In the genomic region with DNA sequence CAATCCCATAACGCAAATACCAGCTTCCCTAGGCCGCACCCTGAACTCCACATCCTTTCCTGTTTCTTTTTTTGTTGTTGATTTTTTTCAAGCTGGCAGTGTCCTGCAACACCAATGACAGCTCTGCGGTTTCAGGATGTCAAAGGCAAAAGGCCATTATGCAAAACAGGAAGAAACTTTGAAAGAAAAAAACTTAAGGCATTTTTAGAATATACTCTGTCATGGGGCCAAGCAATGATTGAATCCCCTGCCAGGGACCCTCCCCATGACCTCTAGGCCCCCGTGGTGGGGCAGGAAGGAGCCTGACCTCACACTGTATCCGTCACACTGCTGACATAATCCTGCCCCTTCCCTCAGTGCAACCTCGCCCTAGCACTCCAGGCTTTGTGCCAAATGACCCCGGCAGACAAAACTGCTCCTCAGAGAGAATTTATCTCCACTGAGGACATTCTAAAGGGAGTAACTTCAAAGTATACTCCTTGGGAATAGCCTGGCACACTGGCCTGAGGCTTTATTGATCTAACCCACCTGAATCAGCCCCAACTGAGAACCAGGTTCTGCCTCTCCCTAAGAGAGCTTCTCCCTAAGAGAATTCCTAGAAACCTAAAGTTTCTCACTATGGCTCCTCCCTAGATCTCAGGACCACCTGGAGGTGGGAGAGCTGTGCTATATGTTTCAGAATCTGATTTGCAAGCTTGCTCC, we compare ENCODE assay signal across 7 cellular contexts. TPM values are rescaled to one million over a fixed set of nuclear protein-coding genes. Genes with fewer than 3 reads are reported as not detected.
DNase-seq lines count a peak whose midpoint lies in the region; ATAC-seq, FAIRE-seq and TF ChIP-seq lines count a peak whose summit lies in the region.

No MANE protein-coding gene starts in this region.

- no peaks in the 10 kb centered on the region; the same call in 1 of the 2 replicates for H4K20me1 ChIP-seq in KMS-11 (ENCODE audit: insufficient read depth)

- H3K27ac ChIP-seq in KMS-11 (peak overlapping the region; percentile 34), left ventricle myocardium inferior (replicated peaks) (peak overlapping the region; percentile 99), small intestine (ENCODE audit: low read depth in 1 of 2, low read length in 1 of 2) (peak overlapping the region; percentile 88 to 90)

- TF ChIP-seq POLR2A in GM19193 (IDR thresholded peaks at IDR 0.05; ENCODE audit: extremely low read depth, insufficient read depth, insufficient read length) = peak; percentile 7

- CTCF ChIA-PET in activated CD8-positive, alpha-beta T cell treated with anti-CD3 and anti-CD28 coated beads, Interleukin-2, amount 10 ng/mL, durations not matched to agents 7 days and 5 days (lab: Charles Lee) = interaction anchor here (0.7 to 1.8 kb wide), 4 partner anchors 13 to 29 kb away, joined by 3 to 5 read pairs (median 4); no protein-coding TSS in a partner anchor

- H3K9ac ChIP-seq in KMS-11 = peak overlapping the region; percentile 2; the same call in 1 of the 2 replicates

- no peaks in the 10 kb centered on the region for H3K27me3 ChIP-seq in KMS-11 (ENCODE audit: insufficient read depth, low read depth)
- H3K27me3 ChIP-seq in left ventricle myocardium inferior (ENCODE audit: low read depth) = no peaks in the 10 kb centered on the region
- H3K27me3 ChIP-seq in small intestine (ENCODE audit: control insufficient read depth in 2 of 2, insufficient read depth in 2 of 2, low read length in 2 of 2) = no peaks in the 10 kb centered on the region

- peak; percentile 40 for ATAC-seq in activated CD8-positive, alpha-beta T cell treated with anti-CD3 and anti-CD28 coated beads, Interleukin-2, amount 10 ng/mL, durations not matched to agents 7 days and 5 days

- peaks cover 94% of the 10 kb centered on the region for H3K4me1 Mint-ChIP-seq in activated CD8-positive, alpha-beta T cell treated with anti-CD3 and anti-CD28 coated beads, Interleukin-2, amount 10 ng/mL, durations not matched to agents 7 days and 5 days (ENCODE audit: low read depth)

- intact Hi-C loops in left ventricle myocardium inferior (cut with micrococcal nuclease) = no loop called here

- 7 to 12% (median 10%) methylated on average over 7 of the region's 7 CpGs for WGBS in small intestine, 3 donors

- no peaks in the 10 kb centered on the region for H3K27me3 Mint-ChIP-seq in activated CD8-positive, alpha-beta T cell treated with anti-CD3 and anti-CD28 coated beads, Interleukin-2, amount 10 ng/mL, durations not matched to agents 7 days and 5 days (ENCODE audit: low read depth)

- FAIRE-seq in small intestine (lab: Jason Lieb, UNC) = no peak

- no peak for TF ChIP-seq CTCF in KMS-11 (conservative IDR thresholded peaks at IDR 0.05; ENCODE audit: low read depth, low read length)
- TF ChIP-seq CTCF in left ventricle myocardium inferior (IDR thresholded peaks at IDR 0.05; ENCODE audit: borderline replicate concordance) = no peak

- peaks cover 52% of the 10 kb centered on the region for H3K4me1 ChIP-seq in KMS-11 (ENCODE audit: low read depth, poor library complexity, severe bottlenecking)
- peaks cover 98% of the 10 kb centered on the region for H3K4me1 ChIP-seq in left ventricle myocardium inferior
- peaks cover 32 to 50% of the 10 kb centered on the region in 2 donors for H3K4me1 ChIP-seq in small intestine (ENCODE audit: control insufficient read depth in 2 of 2, insufficient read depth in 1 of 2, low read depth in 1 of 2, low read length in 1 of 2)

- H3K27ac Mint-ChIP-seq in activated CD8-positive, alpha-beta T cell treated with anti-CD3 and anti-CD28 coated beads, Interleukin-2, amount 10 ng/mL, durations not matched to agents 7 days and 5 days = peak overlapping the region; percentile 93

- no peaks in the 10 kb centered on the region for H3K9me3 Mint-ChIP-seq in activated CD8-positive, alpha-beta T cell treated with anti-CD3 and anti-CD28 coated beads, Interleukin-2, amount 10 ng/mL, durations not matched to agents 7 days and 5 days (ENCODE audit: insufficient read depth)

- H3K36me3 Mint-ChIP-seq in activated CD8-positive, alpha-beta T cell treated with anti-CD3 and anti-CD28 coated beads, Interleukin-2, amount 10 ng/mL, durations not matched to agents 7 days and 5 days (ENCODE audit: low read depth) = peaks cover 17% of the 10 kb centered on the region

- peak overlapping the region; percentile 62 for H3K4me2 ChIP-seq in KMS-11

- H3K9me3 ChIP-seq in left ventricle myocardium inferior (replicated peaks) (no peaks in the 10 kb centered on the region), small intestine (ENCODE audit: control insufficient read depth, low read depth) (no peaks in the 10 kb centered on the region)

- H2AFZ ChIP-seq in KMS-11 (ENCODE audit: low read depth) = no peak overlapping the region

- H3K79me2 ChIP-seq in KMS-11 (ENCODE audit: insufficient read depth, low read depth) = peaks cover 44% of the 10 kb centered on the region; the same call in 1 of the 2 replicates

- H3K4me3 Mint-ChIP-seq in activated CD8-positive, alpha-beta T cell treated with anti-CD3 and anti-CD28 coated beads, Interleukin-2, amount 10 ng/mL, durations not matched to agents 7 days and 5 days = peak overlapping the region; percentile 66

- no peaks in the 10 kb centered on the region for H3K36me3 ChIP-seq in KMS-11 (ENCODE audit: insufficient read depth)
- H3K36me3 ChIP-seq in left ventricle myocardium inferior = no peaks in the 10 kb centered on the region
- no peaks in the 10 kb centered on the region for H3K36me3 ChIP-seq in small intestine (ENCODE audit: control insufficient read depth in 2 of 2, insufficient read depth in 2 of 2, low read length in 2 of 2)

- H3K4me3 ChIP-seq in KMS-11 (IDR thresholded peaks at IDR 0.05; ENCODE audit: insufficient read depth, low read depth, low read length) (no peak overlapping the region), left ventricle myocardium inferior (peak overlapping the region; percentile 38), small intestine (ENCODE audit: low read depth in 1 of 2, low read length in 2 of 2) (no peak overlapping the region)

- DNase-seq in activated CD8-positive, alpha-beta T cell treated with anti-CD3 and anti-CD28 coated beads, Interleukin-2, amount 10 ng/mL, durations not matched to agents 7 days and 5 days = peak; percentile 53
- DNase-seq in left ventricle myocardium inferior (peak; percentile 83), small intestine (peak; percentile 89), NCI-H146 (lab: John Stamatoyannopoulos, UW) (no peak), AG20443 (ENCODE audit: low spot score) (no peak)

- POLR2A ChIA-PET in activated CD8-positive, alpha-beta T cell treated with anti-CD3 and anti-CD28 coated beads, Interleukin-2, amount 10 ng/mL, durations not matched to agents 7 days and 5 days (lab: Charles Lee) = interaction anchor here (0.5 to 2.8 kb wide), 5 partner anchors 8 to 131 kb away, joined by 3 to 18 read pairs (median 7); a partner anchor contains a TSS

RNA-seq across cellular contexts. Expression of a gene that starts 7.9 kb away (rescaled TPM):
- total RNA-seq in activated CD8-positive, alpha-beta T cell treated with anti-CD3 and anti-CD28 coated beads, Interleukin-2, amount 10 ng/mL, durations not matched to agents 7 days and 5 days = 10 to 100 TPM; 27.8 to 28.5 TPM
- 37.1 TPM for total RNA-seq in left ventricle myocardium inferior
- 10 to 100 TPM; 11.9 to 49.6 (median 14.9) TPM for polyA plus RNA-seq in small intestine

Comparison
In these comparisons a context has a peak if more than half of its experiments do, and no peak if none do; other contexts are left out.
1. H3K27ac ChIP-seq: peak in every context shown above with its lines; median percentile 99 in left ventricle myocardium inferior; 89 in small intestine; 34 in KMS-11.
2. DNase-seq: peak in activated CD8-positive, alpha-beta T cell treated with anti-CD3 and anti-CD28 coated beads, Interleukin-2, amount 10 ng/mL, durations not matched to agents 7 days and 5 days (single experiment), left ventricle myocardium inferior (single experiment) and small intestine (single experiment); none in NCI-H146 (single experiment) and AG20443 (single experiment).